Comparison of ENCODE assay signal across 8 cellular contexts in the genomic region with DNA sequence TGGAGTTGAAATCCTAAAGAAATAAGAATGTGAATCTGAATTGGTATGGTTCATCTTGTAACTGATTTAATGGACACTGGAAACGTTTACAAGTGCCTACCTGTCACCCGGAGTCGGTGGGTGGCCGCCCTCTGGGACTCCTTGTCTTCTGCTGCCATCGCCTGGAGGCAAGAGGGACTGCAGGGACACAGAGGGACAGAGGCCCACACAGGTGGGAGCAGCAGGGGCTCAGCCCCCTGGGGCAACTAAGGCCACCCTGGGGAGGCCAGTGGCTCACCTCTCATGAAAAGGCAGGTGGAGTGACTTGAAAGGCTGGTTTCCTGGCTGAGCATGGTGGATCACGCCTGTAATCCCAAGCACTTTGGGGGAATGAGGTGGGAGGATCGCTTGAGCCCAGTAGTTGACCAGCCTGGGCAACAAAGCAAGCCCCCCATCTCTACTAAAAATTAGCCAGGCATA. TPM values are rescaled to one million over a fixed set of nuclear protein-coding genes. Genes with fewer than 3 reads are reported as not detected.
DNase-seq lines count a peak whose midpoint lies in the region; ATAC-seq, FAIRE-seq and TF ChIP-seq lines count a peak whose summit lies in the region.

No MANE protein-coding gene starts in this region.

- no peak overlapping the region for H3K4me2 ChIP-seq in PC-3 (ENCODE audit: low read length)

- H3K27me3 ChIP-seq in PC-3 (ENCODE audit: low read length) (no peaks in the 10 kb centered on the region), stomach (no peaks in the 10 kb centered on the region)

- no peak for TF ChIP-seq EP300 in stomach (IDR thresholded peaks at IDR 0.05)

- DNase-seq in D721Med (ENCODE audit: insufficient read length, low spot score) (peak; percentile 60), HT1080 (ENCODE audit: low read depth) (peak; percentile 65), PC-3 (peak; percentile 82), fibroblast of gingiva (ENCODE audit: low read depth) (peak; percentile 46), neural crest cell (ENCODE audit: low read depth, low spot score) (peak; percentile 87), stomach (peak; percentile 89)
- DNase-seq in activated T-cell treated with anti-CD3 and anti-CD28 coated beads, Interleukin-2, amount 50 U/mL, for 1 hour, result peak; percentile 81

- TF ChIP-seq CTCF in D721Med (IDR thresholded peaks at IDR 0.05; ENCODE audit: insufficient read depth, missing control alignments), result peak; percentile 99
- peak; percentile 96 for TF ChIP-seq CTCF in PC-3 (conservative IDR thresholded peaks at IDR 0.05; ENCODE audit: low read depth, low read length)
- peak; percentile 98 for TF ChIP-seq CTCF in neural crest cell (conservative IDR thresholded peaks at IDR 0.05)
- TF ChIP-seq CTCF in stomach (IDR thresholded peaks at IDR 0.05), result peak in 5 of 7 experiments; percentile 86 to 98 (median 94)

- no peak overlapping the region for H3K27ac ChIP-seq in PC-3 (ENCODE audit: low read length)
- peak overlapping the region in 3 of 5 donors; percentile 19 to 43 (median 42) for H3K27ac ChIP-seq in stomach

- ATAC-seq in PC-3 (peak; percentile 99), HG03108 (IDR thresholded peaks at IDR 0.05; ENCODE audit: unreplicated experiment) (no peak)

- WGBS in stomach, 5 donors, result 2 to 23% (median 18%) methylated on average over 5 to 7 of the region's 7 CpGs

- H3K9me3 ChIP-seq in PC-3 (ENCODE audit: low read length) (no peaks in the 10 kb centered on the region), stomach (no peaks in the 10 kb centered on the region)

- no peaks in the 10 kb centered on the region for H3K9me3 Mint-ChIP-seq in neural crest cell

- TF ChIP-seq POLR2A in stomach (IDR thresholded peaks at IDR 0.05), result no peak

- no peaks in the 10 kb centered on the region for H3K36me3 Mint-ChIP-seq in neural crest cell (ENCODE audit: low read depth)

- H3K27ac Mint-ChIP-seq in neural crest cell (ENCODE audit: unreplicated experiment), result no peak overlapping the region

- intact Hi-C loops in PC-3 (cut with micrococcal nuclease), result loop anchor here (1.0 to 2.0 kb wide), 3 partner anchors 23 to 203 kb away; partner anchors contain the start of genes PDK2 and TMEM92
- intact Hi-C loops in stomach (cut with DNase I; ENCODE audit: low total_unique reads), result loop anchor here (5.0 kb wide), 1 partner anchor 95 kb away; the partner anchor contains the start of gene COL1A1

- no peaks in the 10 kb centered on the region for H3K9me2 ChIP-seq in PC-3 (replicated peaks; ENCODE audit: low read length)

- H3K4me1 ChIP-seq in PC-3 (ENCODE audit: insufficient read depth, low read length) (no peaks in the 10 kb centered on the region), stomach (peaks cover 0 to 32% (median 12%) of the 10 kb centered on the region in 4 donors)

- H2AFZ ChIP-seq in PC-3 (ENCODE audit: low read length), result no peak overlapping the region

- no peaks in the 10 kb centered on the region for H3K36me3 ChIP-seq in PC-3 (ENCODE audit: low read depth, low read length)
- no peaks in the 10 kb centered on the region for H3K36me3 ChIP-seq in stomach

- H4K20me1 ChIP-seq in PC-3 (ENCODE audit: low read length), result no peaks in the 10 kb centered on the region

- no TSS peak for BruUV-seq in PC-3 (replicated peaks; lab: Mats Ljungman, UMichigan)

- POLR2A ChIA-PET in PC-3 (lab: Charles Lee; ENCODE audit: unreplicated experiment), result interaction anchor here (0.7 kb wide), 1 partner anchor 128 kb away, joined by 34 read pairs; no protein-coding TSS in a partner anchor

- no peak overlapping the region for H3K4me3 Mint-ChIP-seq in neural crest cell

- H3K4me3 ChIP-seq in PC-3 (ENCODE audit: low read length) (no peak overlapping the region), stomach (no peak overlapping the region)

- no peaks in the 10 kb centered on the region for H3K4me1 Mint-ChIP-seq in neural crest cell

- peaks cover 2% of the 10 kb centered on the region for H3K27me3 Mint-ChIP-seq in neural crest cell (ENCODE audit: low read depth)

- CTCF ChIA-PET in PC-3 (lab: Charles Lee), result interaction anchor here (0.5 to 3.1 kb wide), 3 partner anchors 97 to 1418 kb away, joined by 3 to 53 read pairs (median 7); partner anchors contain the start of gene COL1A1

- no peaks in the 10 kb centered on the region for H3K79me2 ChIP-seq in PC-3 (ENCODE audit: low read length)

- no peak for FAIRE-seq in D721Med (lab: Jason Lieb, UNC)

- H3K9ac ChIP-seq in PC-3 (ENCODE audit: low read length), result no peak overlapping the region

- H3F3A ChIP-seq in PC-3 (ENCODE audit: low read length, unreplicated experiment), result no peaks in the 10 kb centered on the region

RNA-seq across cellular contexts. Expression of gene TMEM92, which starts 23.2 kb away (rescaled TPM):
- 1.7 and 2.5 TPM in 2 replicates for total RNA-seq in HT1080 (2014; rRNA removed; shearing (Covaris generic))
- 2.2 and 2.7 TPM in 2 replicates for polyA plus RNA-seq in HT1080 (2015; cell fraction: cytosol; rRNA removed)
- polyA plus RNA-seq in HT1080 (2015; cell fraction: nucleus; rRNA removed), result 0.60 and 0.88 TPM in 2 replicates
- total RNA-seq in PC-3 (2014; rRNA removed), result 5.6 and 6.9 TPM in 2 replicates
- 3.0 and 3.5 TPM in 2 replicates for total RNA-seq in neural crest cell
- 10 to 100 TPM in 3 of 5 donors, 1 to 10 TPM in 2; 2.7 to 24.9 (median 10.4) TPM for total RNA-seq in stomach
- 10 to 100 TPM in 2 of 3 donors, 1 to 10 TPM in 1; 9.7 to 16.3 (median 12.2) TPM for polyA plus RNA-seq in stomach

RNA-seq across cellular contexts. Expression of gene XYLT2, which starts 48.5 kb away (rescaled TPM):
- total RNA-seq in HT1080 (2014; rRNA removed; shearing (Covaris generic)), result 50.5 and 53.4 TPM in 2 replicates
- 26.0 and 26.2 TPM in 2 replicates for polyA plus RNA-seq in HT1080 (2015; cell fraction: cytosol; rRNA removed)
- 76.7 and 84.5 TPM in 2 replicates for polyA plus RNA-seq in HT1080 (2015; cell fraction: nucleus; rRNA removed)
- total RNA-seq in PC-3 (2014; rRNA removed) (53.5 and 54.3 TPM in 2 replicates), neural crest cell (23.4 and 26.5 TPM in 2 replicates), stomach (100 to 1,000 TPM in 3 of 5 donors, 10 to 100 TPM in 2; 52.7 to 166 (median 121) TPM)
- 100 to 1,000 TPM in 1 of 3 donors, 10 to 100 TPM in 2; 57.4 to 134 (median 72.5) TPM for polyA plus RNA-seq in stomach
